Comparison of ENCODE assay signal across 19 cellular contexts in genomic region chr6:52526634-52527033, GRCh38. TPM values are rescaled to one million over a fixed set of nuclear protein-coding genes. Genes with fewer than 3 reads are reported as not detected.
DNase-seq lines count a peak whose midpoint lies in the region; TF ChIP-seq lines count a peak whose summit lies in the region.
"Had no signal": no experiment of that assay in that cellular context is flagged by ENCODE, and none has a peak within 500 bp of the region (broad histone marks: within the 10 kb centered on the region; RNA-seq: fewer than 3 reads in every experiment).

No MANE protein-coding gene starts in this region.

- H3K4me1 Mint-ChIP-seq in activated T-helper 1 cell treated with anti-CD3 and anti-CD28 coated beads, Interleukin-12 subunit alpha, Interleukin-12 subunit beta, Interleukin-2, Interleukin-4 antibody, amounts not matched to agents 30 ng/mL and 10 ng/mL and 1 ng/mL, durations not matched to agents 14 hours and 24 hours and 36 hours (ENCODE audit: low read depth) = no peaks in the 10 kb centered on the region

- no peak for TF ChIP-seq CTCF in epithelial cell of esophagus (IDR thresholded peaks at IDR 0.05; ENCODE audit: insufficient read depth, low read depth, low read length, missing control alignments)
- no peak for TF ChIP-seq CTCF in ascending aorta (IDR thresholded peaks at IDR 0.05)
- no peak for TF ChIP-seq CTCF in thyroid gland (IDR thresholded peaks at IDR 0.05)

- no peak overlapping the region for H3K4me3 Mint-ChIP-seq in activated T-helper 1 cell treated with anti-CD3 and anti-CD28 coated beads, Interleukin-12 subunit alpha, Interleukin-12 subunit beta, Interleukin-2, Interleukin-4 antibody, amounts not matched to agents 30 ng/mL and 10 ng/mL and 1 ng/mL, durations not matched to agents 14 hours and 24 hours and 36 hours

- peaks cover 83% of the 10 kb centered on the region for H3K79me2 ChIP-seq in ACC112 (ENCODE audit: control insufficient read depth, insufficient read depth, low read length, unreplicated experiment)

- H3K9me3 ChIP-seq in SJSA1 (replicated peaks) (no peaks in the 10 kb centered on the region), ascending aorta (no peaks in the 10 kb centered on the region), thyroid gland (no peaks in the 10 kb centered on the region)
- H3K9me3 ChIP-seq: BLaER1 treated with 17β-estradiol and CSF1 and Interleukin-3, amounts not matched to agents 10 nM and 100 nM; HAP-1; SK-N-SH had no signal

- H3K27ac ChIP-seq in ACC112 (ENCODE audit: low read depth, low read length) (peak overlapping the region; percentile 1; the same call in 1 of the 2 replicates), SJSA1 (0 out of 2 replicates have a peak overlapping the region, but pooled peaks have one; percentile 12), ascending aorta (no peak overlapping the region), thyroid gland (no peak overlapping the region)
- H3K27ac ChIP-seq: 22Rv1; BLaER1 treated with 17β-estradiol and CSF1 and Interleukin-3, amounts not matched to agents 10 nM and 100 nM had no signal

- H3K4me1 ChIP-seq in ACC112 (ENCODE audit: control insufficient read depth, insufficient read depth, low read length, unreplicated experiment) (peaks cover 65% of the 10 kb centered on the region), SJSA1 (replicated peaks) (peaks cover 34% of the 10 kb centered on the region), ascending aorta (peaks cover 15 to 17% of the 10 kb centered on the region in 2 donors), thyroid gland (peaks cover 11 to 25% of the 10 kb centered on the region in 2 donors)
- H3K4me1 ChIP-seq: HAP-1 had no signal

- H3K36me3 Mint-ChIP-seq in activated T-helper 1 cell treated with anti-CD3 and anti-CD28 coated beads, Interleukin-12 subunit alpha, Interleukin-12 subunit beta, Interleukin-2, Interleukin-4 antibody, amounts not matched to agents 30 ng/mL and 10 ng/mL and 1 ng/mL, durations not matched to agents 14 hours and 24 hours and 36 hours (ENCODE audit: low read depth) = peaks cover 1% of the 10 kb centered on the region

- no peak for TF ChIP-seq POLR2A in thyroid gland (IDR thresholded peaks at IDR 0.05)

- 95 to 97% methylated on average over 4 of the region's 4 CpGs for WGBS in thyroid gland, 2 donors

- H3K4me3 ChIP-seq in ACC112 (ENCODE audit: low read depth, low read length) (no peak overlapping the region), SJSA1 (no peak overlapping the region), epithelial cell of esophagus (ENCODE audit: low read length) (no peak overlapping the region), ascending aorta (no peak overlapping the region), thyroid gland (replicated peaks in 1 of 3) (no peak overlapping the region)
- H3K4me3 ChIP-seq: BLaER1 treated with 17β-estradiol and CSF1 and Interleukin-3, amounts not matched to agents 10 nM and 100 nM; HAP-1 had no signal

- no peaks in the 10 kb centered on the region for H3K27me3 Mint-ChIP-seq in activated T-helper 1 cell treated with anti-CD3 and anti-CD28 coated beads, Interleukin-12 subunit alpha, Interleukin-12 subunit beta, Interleukin-2, Interleukin-4 antibody, amounts not matched to agents 30 ng/mL and 10 ng/mL and 1 ng/mL, durations not matched to agents 14 hours and 24 hours and 36 hours (ENCODE audit: insufficient read depth)

- H3K27ac Mint-ChIP-seq in activated T-helper 1 cell treated with anti-CD3 and anti-CD28 coated beads, Interleukin-12 subunit alpha, Interleukin-12 subunit beta, Interleukin-2, Interleukin-4 antibody, amounts not matched to agents 30 ng/mL and 10 ng/mL and 1 ng/mL, durations not matched to agents 14 hours and 24 hours and 36 hours = no peak overlapping the region

- H2AFZ ChIP-seq in ACC112 (ENCODE audit: low read length, unreplicated experiment) = no peak overlapping the region

- H3K36me3 ChIP-seq in ACC112 (ENCODE audit: insufficient read depth, low read length) (peaks cover 35% of the 10 kb centered on the region), SJSA1 (peaks cover 47% of the 10 kb centered on the region), ascending aorta (no peaks in the 10 kb centered on the region), thyroid gland (no peaks in the 10 kb centered on the region)
- H3K36me3 ChIP-seq: HAP-1 had no signal

- intact Hi-C loops in ascending aorta (cut with DNase I) (no loop called here), thyroid gland (cut with DNase I) (no loop called here)
- intact Hi-C loops in activated T-helper 1 cell treated with anti-CD3 and anti-CD28 coated beads, Interleukin-12 subunit alpha, Interleukin-12 subunit beta, Interleukin-2, Interleukin-4 antibody, amounts not matched to agents 30 ng/mL and 10 ng/mL and 1 ng/mL, durations not matched to agents 14 hours and 24 hours and 36 hours (cut with micrococcal nuclease) = no loop called here

- no peaks in the 10 kb centered on the region for H3K9me3 Mint-ChIP-seq in activated T-helper 1 cell treated with anti-CD3 and anti-CD28 coated beads, Interleukin-12 subunit alpha, Interleukin-12 subunit beta, Interleukin-2, Interleukin-4 antibody, amounts not matched to agents 30 ng/mL and 10 ng/mL and 1 ng/mL, durations not matched to agents 14 hours and 24 hours and 36 hours

- DNase-seq in HT1080 (ENCODE audit: low read depth) (peak; percentile 59), SJSA1 (ENCODE audit: low read depth in 1 of 2, low spot score in 2 of 2) (no peak), epithelial cell of esophagus (ENCODE audit: low read depth) (peak; percentile 68), ascending aorta (ENCODE audit: low spot score in 2 of 2) (no peak), thyroid gland (no peak), AG20443 (ENCODE audit: low spot score) (no peak)
- no peak for DNase-seq in activated T-helper 1 cell treated with anti-CD3 and anti-CD28 coated beads, Interleukin-12 subunit alpha, Interleukin-12 subunit beta, Interleukin-2, Interleukin-4 antibody, amounts not matched to agents 30 ng/mL and 10 ng/mL and 1 ng/mL, durations not matched to agents 14 hours and 24 hours and 36 hours (ENCODE audit: low spot score)
- DNase-seq: DMS 273 treated with DMSO at 0.1 percent for 48 hours; KBM-7; MM.1S; NCI-H2029; NCI-H69; NK-92 treated with Interleukin-12 subunit alpha and Interleukin-12 subunit beta, amount 100 ng/mL, for 24 hours; PC-3; SK-N-SH had no signal

- H3K27me3 ChIP-seq in ACC112 (ENCODE audit: insufficient read depth, low read length) (no peaks in the 10 kb centered on the region), SJSA1 (replicated peaks) (no peaks in the 10 kb centered on the region), ascending aorta (no peaks in the 10 kb centered on the region), thyroid gland (no peaks in the 10 kb centered on the region)
- H3K27me3 ChIP-seq: BLaER1 treated with 17β-estradiol and CSF1 and Interleukin-3, amounts not matched to agents 10 nM and 100 nM had no signal

RNA-seq across cellular contexts. Expression of gene TRAM2, which starts 50.2 kb away (rescaled TPM):
- total RNA-seq in HT1080 (2014; rRNA removed; shearing (Covaris generic)) = 51.6 and 58.5 TPM in 2 replicates
- polyA plus RNA-seq in HT1080 (2015; cell fraction: cytosol; rRNA removed) = 47.8 and 54.4 TPM in 2 replicates
- polyA plus RNA-seq in HT1080 (2015; cell fraction: nucleus; rRNA removed) = 67.6 and 76.5 TPM in 2 replicates
- total RNA-seq in SJSA1 (2014; rRNA removed; shearing (Covaris generic)) = 59.7 and 98.1 TPM in 2 replicates
- total RNA-seq in ascending aorta (32.6 TPM), thyroid gland (10 to 100 TPM; 16.5 to 21.8 (median 19.7) TPM)
- total RNA-seq in activated T-helper 1 cell treated with anti-CD3 and anti-CD28 coated beads, Interleukin-12 subunit alpha, Interleukin-12 subunit beta, Interleukin-2, Interleukin-4 antibody, amounts not matched to agents 30 ng/mL and 10 ng/mL and 1 ng/mL, durations not matched to agents 14 hours and 24 hours and 36 hours = 2.1 and 2.5 TPM in 2 replicates

Comparison
In these comparisons a context has a peak if more than half of its experiments do, and no peak if none do; other contexts are left out.
1. H3K27ac ChIP-seq: peak in ACC112 (single experiment) and SJSA1 (single experiment); none in ascending aorta (0 of 2) and thyroid gland (0 of 3).
2. DNase-seq: peak in HT1080 (single experiment) and epithelial cell of esophagus (single experiment); none in SJSA1 (0 of 2), ascending aorta (0 of 2), thyroid gland (0 of 2), AG20443 (single experiment) and activated T-helper 1 cell treated with anti-CD3 and anti-CD28 coated beads, Interleukin-12 subunit alpha, Interleukin-12 subunit beta, Interleukin-2, Interleukin-4 antibody, amounts not matched to agents 30 ng/mL and 10 ng/mL and 1 ng/mL, durations not matched to agents 14 hours and 24 hours and 36 hours (single experiment).